Comparison of ENCODE assay signal across 1 cellular context in genomic region chr6:125918681-125919566, GRCh38.
A peak's percentile ranks its signal among the peaks of the same experiment; 100 is the strongest.
TF ChIP-seq lines count a peak whose summit lies in the region.

No MANE protein-coding gene starts in this region.

TF ChIP-seq in HepG2, 621 proteins besides CTCF, POLR2A, EP300 and RAD21 (continued from another document):
- TF ChIP-seq ZFP1 (CRISPR knock-in tag; IDR thresholded peaks at IDR 0.05), result peak; percentile 57; the same call in 1 of the 2 replicates
- peak; percentile 65 for TF ChIP-seq FOXP4 (CRISPR knock-in tag; IDR thresholded peaks at IDR 0.05)
- TF ChIP-seq ZNF280B (CRISPR knock-in tag; IDR thresholded peaks at IDR 0.05; ENCODE audit: borderline replicate concordance), result no peak
- peak; percentile 47; the same call in 1 of the 2 replicates for TF ChIP-seq IRF2 (CRISPR knock-in tag; IDR thresholded peaks at IDR 0.05)
- TF ChIP-seq LCORL (IDR thresholded peaks at IDR 0.05), result peak; percentile 61; the same call in 1 of the 2 replicates
- peak; percentile 94 for TF ChIP-seq LCORL (CRISPR knock-in tag; IDR thresholded peaks at IDR 0.05)
- peak; percentile 33; the same call in 1 of the 2 replicates for TF ChIP-seq HMG20A (CRISPR knock-in tag; IDR thresholded peaks at IDR 0.05; ENCODE audit: borderline replicate concordance)
- peak; percentile 86 for TF ChIP-seq ZMYM4 (CRISPR knock-in tag; IDR thresholded peaks at IDR 0.05)
- no peak for TF ChIP-seq ZNF556 (CRISPR knock-in tag; IDR thresholded peaks at IDR 0.05; ENCODE audit: borderline replicate concordance)
- peak; percentile 52; the same call in 1 of the 2 replicates for TF ChIP-seq PRDM15 (CRISPR knock-in tag; IDR thresholded peaks at IDR 0.05)
- 0 out of 2 replicates have a peak, but pooled peaks have one; percentile 4 for TF ChIP-seq NFIC (IDR thresholded peaks at IDR 0.05; ENCODE audit: low read length)
- TF ChIP-seq SMYD3 (CRISPR knock-in tag; IDR thresholded peaks at IDR 0.05), result peak; percentile 52; the same call in 1 of the 2 replicates
- TF ChIP-seq, protein P1, sequence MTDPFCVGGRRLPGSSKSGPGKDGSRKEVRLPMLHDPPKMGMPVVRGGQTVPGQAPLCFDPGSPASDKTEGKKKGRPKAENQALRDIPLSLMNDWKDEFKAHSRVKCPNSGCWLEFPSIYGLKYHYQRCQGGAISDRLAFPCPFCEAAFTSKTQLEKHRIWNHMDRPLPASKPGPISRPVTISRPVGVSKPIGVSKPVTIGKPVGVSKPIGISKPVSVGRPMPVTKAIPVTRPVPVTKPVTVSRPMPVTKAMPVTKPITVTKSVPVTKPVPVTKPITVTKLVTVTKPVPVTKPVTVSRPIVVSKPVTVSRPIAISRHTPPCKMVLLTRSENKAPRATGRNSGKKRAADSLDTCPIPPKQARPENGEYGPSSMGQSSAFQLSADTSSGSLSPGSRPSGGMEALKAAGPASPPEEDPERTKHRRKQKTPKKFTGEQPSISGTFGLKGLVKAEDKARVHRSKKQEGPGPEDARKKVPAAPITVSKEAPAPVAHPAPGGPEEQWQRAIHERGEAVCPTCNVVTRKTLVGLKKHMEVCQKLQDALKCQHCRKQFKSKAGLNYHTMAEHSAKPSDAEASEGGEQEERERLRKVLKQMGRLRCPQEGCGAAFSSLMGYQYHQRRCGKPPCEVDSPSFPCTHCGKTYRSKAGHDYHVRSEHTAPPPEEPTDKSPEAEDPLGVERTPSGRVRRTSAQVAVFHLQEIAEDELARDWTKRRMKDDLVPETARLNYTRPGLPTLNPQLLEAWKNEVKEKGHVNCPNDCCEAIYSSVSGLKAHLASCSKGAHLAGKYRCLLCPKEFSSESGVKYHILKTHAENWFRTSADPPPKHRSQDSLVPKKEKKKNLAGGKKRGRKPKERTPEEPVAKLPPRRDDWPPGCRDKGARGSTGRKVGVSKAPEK (CRISPR knock-in tag; IDR thresholded peaks at IDR 0.05; ENCODE audit: borderline replicate concordance), result no peak
- peak; percentile 67; the same call in 1 of the 2 replicates for TF ChIP-seq HDAC1 (CRISPR knock-in tag; IDR thresholded peaks at IDR 0.05)
- TF ChIP-seq AHDC1 (CRISPR knock-in tag; IDR thresholded peaks at IDR 0.05; ENCODE audit: borderline replicate concordance), result 0 out of 2 replicates have a peak, but pooled peaks have one; percentile 70
- TF ChIP-seq MTA1 (CRISPR knock-in tag; IDR thresholded peaks at IDR 0.05; ENCODE audit: borderline replicate concordance), result no peak
- peak; percentile 62; the same call in 1 of the 2 replicates for TF ChIP-seq HOXA5 (CRISPR knock-in tag; IDR thresholded peaks at IDR 0.05)
